ENCODE assay signal across 24 cellular contexts in the genomic region with DNA sequence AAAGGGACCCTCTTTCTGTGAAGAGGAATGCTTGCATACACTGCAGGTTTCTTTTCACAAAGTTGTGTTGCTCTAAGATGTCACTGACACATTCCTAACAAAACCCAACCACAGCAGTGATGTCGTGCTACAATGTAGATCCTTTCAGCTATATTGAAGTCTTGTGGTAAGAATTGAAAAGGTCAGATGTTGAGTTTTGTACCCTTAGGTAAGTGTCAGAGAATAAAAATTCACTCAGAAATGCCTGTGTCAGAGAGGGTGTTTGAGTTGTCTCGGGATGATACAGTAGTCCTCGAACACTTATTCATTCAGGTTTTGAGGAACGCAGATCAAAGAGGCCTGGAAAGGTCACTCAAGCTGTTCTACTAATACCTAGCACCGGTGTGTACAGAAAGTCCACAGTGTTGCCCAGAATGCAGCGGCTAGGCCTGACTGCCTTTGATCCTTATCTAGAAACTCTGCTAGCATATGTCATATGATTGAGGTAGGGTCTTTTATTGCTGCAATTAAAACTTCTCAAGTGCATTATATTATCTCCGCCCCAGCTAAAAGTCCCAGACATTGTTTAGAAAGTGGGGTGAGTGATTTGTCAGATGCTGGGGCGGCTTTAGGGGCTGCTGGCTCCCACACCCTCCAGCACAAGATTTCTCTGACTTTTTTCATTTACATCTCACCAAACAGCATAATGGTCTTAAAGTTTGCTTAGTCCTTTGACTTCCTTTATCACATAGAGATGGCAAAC. TPM values are rescaled to one million over a fixed set of nuclear protein-coding genes. Genes with fewer than 3 reads are reported as not detected.
DNase-seq lines count a peak whose midpoint lies in the region; ATAC-seq and TF ChIP-seq lines count a peak whose summit lies in the region.
"Had no signal": no experiment of that assay in that cellular context is flagged by ENCODE, and none has a peak within 500 bp of the region (broad histone marks: within the 10 kb centered on the region; RNA-seq: fewer than 3 reads in every experiment).

No MANE protein-coding gene starts in this region.

- peak overlapping the region; percentile 56 to 79 (median 70) for H3K27ac Mint-ChIP-seq in H9
- H3K27ac Mint-ChIP-seq in activated T-helper 2 cell treated with anti-CD3 and anti-CD28 coated beads, Interferon-gamma antibody, Interleukin-2, Interleukin-4, amounts not matched to agents 10 μg/mL and 5 μg/mL and 100 μg/mL, durations not matched to agents 14 hours and 24 hours and 36 hours = peak overlapping the region; percentile 38
- H3K27ac Mint-ChIP-seq: naive thymus-derived CD4-positive, alpha-beta T cell; stimulated activated effector memory CD8-positive, alpha-beta T cell treated with anti-CD3 and anti-CD28 coated beads, Interleukin-12 subunit alpha, Interleukin-12 subunit beta, amount 100 ng/mL, for 72 hours had no signal

- H2BK120ac ChIP-seq in H9 (ENCODE audit: low read depth, low read length, poor library complexity, severe bottlenecking) = no peak overlapping the region

- no peak overlapping the region for H3K4me2 ChIP-seq in H9 (ENCODE audit: insufficient read depth, insufficient read length, low read length)

- intact Hi-C loops in activated T-helper 2 cell treated with anti-CD3 and anti-CD28 coated beads, Interferon-gamma antibody, Interleukin-2, Interleukin-4, amounts not matched to agents 10 μg/mL and 5 μg/mL and 100 μg/mL, durations not matched to agents 14 hours and 24 hours and 36 hours (cut with micrococcal nuclease) = no loop called here
- intact Hi-C loops in mucosa of descending colon (cut with DNase I, micrococcal nuclease) = no loop called here

- H3K14ac ChIP-seq in H9 (ENCODE audit: insufficient read depth, low read length) = no peak overlapping the region

- peak overlapping the region; percentile 23 for H2BK12ac ChIP-seq in H9 (ENCODE audit: insufficient read length, low read depth, low read length)

- H3K23me2 ChIP-seq in H9 (ENCODE audit: insufficient read length, low read depth, low read length, poor library complexity, severe bottlenecking) = no peaks in the 10 kb centered on the region

- H3K36me3 ChIP-seq in mucosa of descending colon (ENCODE audit: low read depth) (no peaks in the 10 kb centered on the region), H7 (replicated peaks; ENCODE audit: control insufficient read depth, insufficient read depth, low read length) (no peaks in the 10 kb centered on the region), WERI-Rb-1 (no peaks in the 10 kb centered on the region)
- H3K36me3 ChIP-seq: pancreas, sigmoid colon, thoracic aorta had no signal

- peaks cover 34% of the 10 kb centered on the region in 2 experiments for H3K4me1 Mint-ChIP-seq in H9
- H3K4me1 Mint-ChIP-seq in activated T-helper 2 cell treated with anti-CD3 and anti-CD28 coated beads, Interferon-gamma antibody, Interleukin-2, Interleukin-4, amounts not matched to agents 10 μg/mL and 5 μg/mL and 100 μg/mL, durations not matched to agents 14 hours and 24 hours and 36 hours (ENCODE audit: low read depth) = peaks cover 17% of the 10 kb centered on the region
- H3K4me1 Mint-ChIP-seq: stimulated activated effector memory CD8-positive, alpha-beta T cell treated with anti-CD3 and anti-CD28 coated beads, Interleukin-12 subunit alpha, Interleukin-12 subunit beta, amount 100 ng/mL, for 72 hours had no signal

- no peak overlapping the region for H3K18ac ChIP-seq in H9 (ENCODE audit: insufficient read length, low read depth, low read length)

- H3K4me3 ChIP-seq in mucosa of descending colon (no peak overlapping the region), H7 (ENCODE audit: insufficient read depth, low read depth, low read length) (no peak overlapping the region), WERI-Rb-1 (ENCODE audit: low read depth, low read length) (no peak overlapping the region)
- H3K4me3 ChIP-seq: pancreas, sigmoid colon, thoracic aorta had no signal

- in situ Hi-C loops in GM13977 (cut with MboI; ENCODE audit: low pct_unique_long_range_greater_than_20kb, low sequenced_read_pairs, unreplicated experiment) = no loop called here

- TF ChIP-seq CTCF in C4-2B (conservative IDR thresholded peaks at IDR 0.05) = no peak
- TF ChIP-seq CTCF in H9 (conservative IDR thresholded peaks at IDR 0.05) = no peak
- TF ChIP-seq CTCF in mucosa of descending colon (IDR thresholded peaks at IDR 0.05) = no peak
- TF ChIP-seq CTCF in GM13977 (IDR thresholded peaks at IDR 0.05; ENCODE audit: extremely low read depth, insufficient read depth, missing control alignments) = no peak
- no peak for TF ChIP-seq CTCF in WERI-Rb-1 (IDR thresholded peaks at IDR 0.05; ENCODE audit: low read depth, low read length)

- no peak overlapping the region for H4K5ac ChIP-seq in H9 (ENCODE audit: insufficient read length, low read depth, low read length)

- no peaks in the 10 kb centered on the region for H3K9me3 ChIP-seq in H9 (ENCODE audit: control insufficient read depth, low read depth, low read length)
- H3K9me3 ChIP-seq in mucosa of descending colon = no peaks in the 10 kb centered on the region
- no peaks in the 10 kb centered on the region for H3K9me3 ChIP-seq in WERI-Rb-1 (ENCODE audit: severe bottlenecking)
- H3K9me3 ChIP-seq: pancreas, sigmoid colon, thoracic aorta had no signal

- H3T11ph ChIP-seq in H9 (ENCODE audit: low read length) = no peak overlapping the region

- H2BK20ac ChIP-seq in H9 (ENCODE audit: low read depth, low read length, poor library complexity, severe bottlenecking) = no peak overlapping the region

- H3K4ac ChIP-seq in H9 (ENCODE audit: low read depth, low read length) = no peak overlapping the region

- no peak overlapping the region for H3K56ac ChIP-seq in H9 (ENCODE audit: insufficient read length, low read depth, low read length)

- no peak overlapping the region for H4K8ac ChIP-seq in H9 (replicated peaks; ENCODE audit: insufficient read length, low read depth, low read length)

- H3K4me3 Mint-ChIP-seq in H9 = no peak overlapping the region
- no peak overlapping the region for H3K4me3 Mint-ChIP-seq in activated T-helper 2 cell treated with anti-CD3 and anti-CD28 coated beads, Interferon-gamma antibody, Interleukin-2, Interleukin-4, amounts not matched to agents 10 μg/mL and 5 μg/mL and 100 μg/mL, durations not matched to agents 14 hours and 24 hours and 36 hours (ENCODE audit: low read depth)
- H3K4me3 Mint-ChIP-seq: naive thymus-derived CD4-positive, alpha-beta T cell; stimulated activated effector memory CD8-positive, alpha-beta T cell treated with anti-CD3 and anti-CD28 coated beads, Interleukin-12 subunit alpha, Interleukin-12 subunit beta, amount 100 ng/mL, for 72 hours had no signal

- H2BK15ac ChIP-seq in H9 (ENCODE audit: low read depth, low read length) = no peak overlapping the region

- no peaks in the 10 kb centered on the region for H3K79me2 ChIP-seq in H9 (ENCODE audit: insufficient read depth, low read length)

- H3K4me1 ChIP-seq in H9 (ENCODE audit: insufficient read depth, low read length) = peaks cover 10% of the 10 kb centered on the region; the same call in 1 of the 2 replicates
- H3K4me1 ChIP-seq in mucosa of descending colon (ENCODE audit: low read depth) = peaks cover 6% of the 10 kb centered on the region
- H3K4me1 ChIP-seq: pancreas, sigmoid colon had no signal

- no peak overlapping the region for H2AFZ ChIP-seq in H9 (ENCODE audit: low read length)

- no peak overlapping the region for H3K9ac ChIP-seq in H9 (ENCODE audit: extremely low read depth, insufficient read length, low read length)

- no peaks in the 10 kb centered on the region for H3K27me3 Mint-ChIP-seq in H9 (ENCODE audit: low read depth)
- H3K27me3 Mint-ChIP-seq in activated T-helper 2 cell treated with anti-CD3 and anti-CD28 coated beads, Interferon-gamma antibody, Interleukin-2, Interleukin-4, amounts not matched to agents 10 μg/mL and 5 μg/mL and 100 μg/mL, durations not matched to agents 14 hours and 24 hours and 36 hours (ENCODE audit: low read depth) = no peaks in the 10 kb centered on the region
- H3K27me3 Mint-ChIP-seq: naive thymus-derived CD4-positive, alpha-beta T cell had no signal

- H2BK5ac ChIP-seq in H9 (ENCODE audit: insufficient read length, low read length) = no peak overlapping the region

- no peak overlapping the region for H2AK5ac ChIP-seq in H9 (ENCODE audit: insufficient read length, low read length)

- no peaks in the 10 kb centered on the region for H4K20me1 ChIP-seq in H9 (ENCODE audit: control insufficient read depth, insufficient read depth, insufficient read length)

- no peak overlapping the region for H3K23ac ChIP-seq in H9 (ENCODE audit: insufficient read length, low read depth, low read length)

- ATAC-seq in mucosa of descending colon = peak; percentile 73
- ATAC-seq: HCT116; naive thymus-derived CD4-positive, alpha-beta T cell; stimulated activated effector memory CD8-positive, alpha-beta T cell treated with anti-CD3 and anti-CD28 coated beads, Interleukin-12 subunit alpha, Interleukin-12 subunit beta, amount 100 ng/mL, for 72 hours had no signal

- no CpG with 5 or more reads among the region's 8 CpGs for WGBS in H9 (ENCODE audit: extremely low coverage, insufficient read length, low lambda C conversion rate)

- no peak overlapping the region for H4K91ac ChIP-seq in H9 (ENCODE audit: insufficient read length, low read depth, low read length)

- peaks cover 4 to 14% (median 12%) of the 10 kb centered on the region in 3 experiments; a peak in 6 of 7 replicates for H3K36me3 Mint-ChIP-seq in H9 (ENCODE audit: insufficient read depth in 1 of 3, low read depth in 3 of 3)
- peaks cover 23% of the 10 kb centered on the region for H3K36me3 Mint-ChIP-seq in activated T-helper 2 cell treated with anti-CD3 and anti-CD28 coated beads, Interferon-gamma antibody, Interleukin-2, Interleukin-4, amounts not matched to agents 10 μg/mL and 5 μg/mL and 100 μg/mL, durations not matched to agents 14 hours and 24 hours and 36 hours (ENCODE audit: low read depth)
- H3K36me3 Mint-ChIP-seq: stimulated activated effector memory CD8-positive, alpha-beta T cell treated with anti-CD3 and anti-CD28 coated beads, Interleukin-12 subunit alpha, Interleukin-12 subunit beta, amount 100 ng/mL, for 72 hours had no signal

- H3K9me3 Mint-ChIP-seq in H9 = no peaks in the 10 kb centered on the region
- no peaks in the 10 kb centered on the region for H3K9me3 Mint-ChIP-seq in activated T-helper 2 cell treated with anti-CD3 and anti-CD28 coated beads, Interferon-gamma antibody, Interleukin-2, Interleukin-4, amounts not matched to agents 10 μg/mL and 5 μg/mL and 100 μg/mL, durations not matched to agents 14 hours and 24 hours and 36 hours
- H3K9me3 Mint-ChIP-seq: naive thymus-derived CD4-positive, alpha-beta T cell; stimulated activated effector memory CD8-positive, alpha-beta T cell treated with anti-CD3 and anti-CD28 coated beads, Interleukin-12 subunit alpha, Interleukin-12 subunit beta, amount 100 ng/mL, for 72 hours had no signal

- H3K27me3 ChIP-seq in H9 (ENCODE audit: insufficient read depth, low read length) (no peaks in the 10 kb centered on the region), H7 (ENCODE audit: control insufficient read depth, insufficient read depth, low read length) (no peaks in the 10 kb centered on the region), WERI-Rb-1 (ENCODE audit: insufficient read depth, low read depth, severe bottlenecking) (no peaks in the 10 kb centered on the region)
- H3K27me3 ChIP-seq: pancreas, sigmoid colon had no signal

- H3K79me1 ChIP-seq in H9 (ENCODE audit: insufficient read depth, low read depth, low read length, poor library complexity, severe bottlenecking) = no peaks in the 10 kb centered on the region

- DNase-seq in H9 = no peak
- no peak for DNase-seq in activated T-helper 2 cell treated with anti-CD3 and anti-CD28 coated beads, Interferon-gamma antibody, Interleukin-2, Interleukin-4, amounts not matched to agents 10 μg/mL and 5 μg/mL and 100 μg/mL, durations not matched to agents 14 hours and 24 hours and 36 hours (ENCODE audit: low spot score)
- peak in 1 of 3 donors; percentile 45 for DNase-seq in mucosa of descending colon
- no peak for DNase-seq in H7
- DNase-seq in GM13977 (ENCODE audit: low spot score) = no peak
- no peak for DNase-seq in WERI-Rb-1
- DNase-seq: activated CD4-positive, alpha-beta T cell treated with anti-CD3 and anti-CD28 coated beads, Interleukin-2, amount 50 U/mL, for 1 hour; activated naive CD4-positive, alpha-beta T cell; anterior cingulate cortex; DMS79 treated with DMSO at 0.1 percent for 48 hours; effector CD4-positive, alpha-beta T cell; foreskin melanocyte; hypothalamus; naive thymus-derived CD4-positive, alpha-beta T cell; NCI-H1105 treated with DMSO at 0.1 percent for 48 hours; NCI-H2107; NCI-H526; pancreas; Right ventricle myocardium superior; sigmoid colon had no signal

- H3K27ac ChIP-seq in C4-2B (peak overlapping the region; percentile 29; the same call in 1 of the 2 replicates), H9 (ENCODE audit: insufficient read length, low read depth, low read length) (no peak overlapping the region), WERI-Rb-1 (no peak overlapping the region)
- H3K27ac ChIP-seq: pancreas, sigmoid colon, thoracic aorta had no signal

RNA-seq across cellular contexts. Expression of a gene that starts 26.0 kb away (rescaled TPM):
- total RNA-seq in H9 (2021) (0.83 and 0.90 TPM in 2 replicates), mucosa of descending colon (1 to 10 TPM; 2.0 to 3.7 (median 3.5) TPM)
- 2.9 and 3.4 TPM in 2 replicates for total RNA-seq in activated T-helper 2 cell treated with anti-CD3 and anti-CD28 coated beads, Interferon-gamma antibody, Interleukin-2, Interleukin-4, amounts not matched to agents 10 μg/mL and 5 μg/mL and 100 μg/mL, durations not matched to agents 14 hours and 24 hours and 36 hours
- total RNA-seq in H7 (2014; rRNA removed; shearing (Covaris generic)) = 1.0 and 1.1 TPM in 2 replicates
- total RNA-seq: thoracic aorta had no signal
